ENCODE assay signal across 16 cellular contexts in the genomic region with DNA sequence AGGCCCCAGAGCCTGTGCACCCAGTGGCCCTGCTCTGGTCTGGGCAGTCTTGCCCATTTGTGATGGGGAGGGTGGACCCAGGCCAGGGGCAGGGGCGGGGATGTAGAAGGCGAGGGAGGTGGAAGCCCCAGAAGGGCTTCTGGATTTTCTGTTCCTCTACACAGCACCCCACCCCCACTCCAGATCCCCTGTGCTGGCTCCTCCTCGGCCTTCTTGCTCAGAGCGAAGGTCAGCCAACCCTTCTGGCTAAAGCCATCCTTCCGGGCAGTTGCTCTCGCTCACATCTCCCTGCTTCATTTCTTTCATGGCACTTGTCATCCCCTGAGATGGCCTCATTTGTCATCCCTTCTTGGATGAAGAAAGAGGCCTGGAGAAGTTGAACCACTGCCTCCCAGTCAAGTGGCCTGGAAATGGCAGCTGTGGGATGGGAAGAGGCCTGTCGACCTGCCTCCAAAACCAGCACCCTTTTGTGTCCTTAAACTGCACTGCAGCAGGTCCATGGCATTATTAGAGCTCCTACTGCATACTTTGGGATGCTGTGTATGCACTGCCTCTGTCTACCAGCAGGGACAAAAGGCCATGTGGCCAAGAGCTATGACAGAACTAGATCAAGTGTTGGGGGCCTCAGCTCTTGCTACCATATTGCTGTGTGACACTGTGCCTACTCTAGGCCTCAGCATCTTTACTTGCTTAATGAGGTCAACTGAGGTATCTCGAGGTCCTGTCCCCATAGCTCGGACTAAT. TPM values are rescaled to one million over a fixed set of nuclear protein-coding genes. Genes with fewer than 3 reads are reported as not detected.
DNase-seq lines count a peak whose midpoint lies in the region; ATAC-seq, FAIRE-seq and TF ChIP-seq lines count a peak whose summit lies in the region.
"Had no signal": no experiment of that assay in that cellular context is flagged by ENCODE, and none has a peak within 500 bp of the region (broad histone marks: within the 10 kb centered on the region; RNA-seq: fewer than 3 reads in every experiment).

No MANE protein-coding gene starts in this region.

- H3K4me1 ChIP-seq in heart left ventricle (peaks cover 3 to 51% (median 32%) of the 10 kb centered on the region in 12 donors), tibial artery (peaks cover 0 to 44% (median 29%) of the 10 kb centered on the region in 4 donors)

- no peaks in the 10 kb centered on the region for H3K27me3 ChIP-seq in heart left ventricle
- H3K27me3 ChIP-seq in brain microvascular endothelial cell (replicated peaks): no peaks in the 10 kb centered on the region
- H3K27me3 ChIP-seq in tibial artery: no peaks in the 10 kb centered on the region
- H3K27me3 ChIP-seq: uterus had no signal

- peak in 3 of 4 donors; percentile 12 to 40 (median 29) for ATAC-seq in heart left ventricle
- no peak for ATAC-seq in Right ventricle myocardium inferior
- ATAC-seq in HG03095 (IDR thresholded peaks at IDR 0.05; ENCODE audit: unreplicated experiment): no peak

- H3K36me3 ChIP-seq in heart left ventricle (peaks cover 0 to 57% (median 24%) of the 10 kb centered on the region in 9 donors), brain microvascular endothelial cell (replicated peaks) (peaks cover 27% of the 10 kb centered on the region), tibial artery (peaks cover 0 to 42% (median 9%) of the 10 kb centered on the region in 3 donors)
- H3K36me3 ChIP-seq: uterus had no signal

- H3K9me3 ChIP-seq in heart left ventricle (no peaks in the 10 kb centered on the region), tibial artery (no peaks in the 10 kb centered on the region)
- H3K9me3 ChIP-seq: uterus had no signal

- in situ Hi-C loops in brain microvascular endothelial cell (cut with HindIII; ENCODE audit: low pct_ligation_motif_present, low sequenced_read_pairs): no loop called here

- H3K27ac ChIP-seq in heart left ventricle: peak overlapping the region in 11 of 12 donors; percentile 42 to 85 (median 53)
- no peak overlapping the region for H3K27ac ChIP-seq in brain microvascular endothelial cell
- peak overlapping the region; percentile 48 for H3K27ac ChIP-seq in tibial artery

- no peak for TF ChIP-seq POLR2A in heart left ventricle (IDR thresholded peaks at IDR 0.05)
- TF ChIP-seq POLR2A in GM12891 (IDR thresholded peaks at IDR 0.05; ENCODE audit: low read depth, low read length): no peak

- no peak overlapping the region for H3K4me3 ChIP-seq in heart left ventricle
- H3K4me3 ChIP-seq in brain microvascular endothelial cell (ENCODE audit: low read depth, low read length): no peak overlapping the region
- H3K4me3 ChIP-seq in tibial artery: no peak overlapping the region
- H3K4me3 ChIP-seq: skin epidermis, uterus had no signal

- TF ChIP-seq CTCF in heart left ventricle (IDR thresholded peaks at IDR 0.05) (peak in 1 of 12 donors; percentile 6), brain microvascular endothelial cell (IDR thresholded peaks at IDR 0.05; ENCODE audit: low read depth, low read length, missing control alignments) (peak; percentile 51), tibial artery (IDR thresholded peaks at IDR 0.05) (peak in 1 of 2 experiments; percentile 7)

- 60 to 69% (median 64%) methylated on average over 9 of the region's 9 CpGs for WGBS in heart left ventricle, 4 donors

- DNase-seq in heart left ventricle (peak in 1 of 5 donors; percentile 51), Right ventricle myocardium inferior (ENCODE audit: missing footprints) (no peak), brain microvascular endothelial cell (no peak), iPS-NIHi11 (ENCODE audit: low spot score) (peak; percentile 4), tibial artery (no peak), GM12891 (ENCODE audit: insufficient read length, low spot score) (no peak), T1000 (lab: John Stamatoyannopoulos, UW) (no peak)
- DNase-seq: ACHN; activated CD4-positive, alpha-beta T cell treated with anti-CD3 and anti-CD28 coated beads for 48 hours; naive B cell; NCI-H2171; T-helper 1 cell; uterus had no signal

- intact Hi-C loops in heart left ventricle (cut with DNase I) (no loop called here), Right ventricle myocardium inferior (cut with DNase I) (no loop called here), tibial artery (cut with DNase I; ENCODE audit: low total_unique reads) (no loop called here)

- no peak for FAIRE-seq in GM12891 (lab: Jason Lieb, UNC)
- FAIRE-seq: islet of Langerhans had no signal

TF ChIP-seq in GM12891, 5 proteins besides CTCF, POLR2A, EP300 and RAD21:
- TF ChIP-seq SPI1 (IDR thresholded peaks at IDR 0.05; ENCODE audit: low read depth, low read length) (no peak), PAX5 (IDR thresholded peaks at IDR 0.05; ENCODE audit: insufficient read depth, low read length, severe bottlenecking) (no peak), TAF1 (IDR thresholded peaks at IDR 0.05; ENCODE audit: low read depth, low read length) (no peak), POU2F2 (IDR thresholded peaks at IDR 0.05; ENCODE audit: low read depth, low read length) (no peak), POLR2AphosphoS5 (IDR thresholded peaks at IDR 0.05; ENCODE audit: low read depth, low read length) (no peak)

RNA-seq across cellular contexts. Expression of a gene that starts 19.9 kb away (rescaled TPM):
- total RNA-seq in heart left ventricle (10 to 100 TPM; 13.7 to 37.4 (median 23.6) TPM), Right ventricle myocardium inferior (31.2 TPM)
- 10 to 100 TPM; 28.4 to 35.3 TPM for polyA plus RNA-seq in heart left ventricle
- polyA plus RNA-seq in GM12891 (2012; ENCODE audit: low read depth, missing spikeins): 10.1 TPM

RNA-seq across cellular contexts. Expression of a gene that starts 20.7 kb away (rescaled TPM):
- total RNA-seq in heart left ventricle (100 to 1,000 TPM in 1 of 9 donors, 10 to 100 TPM in 8; 54.2 to 105 (median 84.8) TPM), Right ventricle myocardium inferior (74.3 TPM)
- polyA plus RNA-seq in heart left ventricle: 10 to 100 TPM; 73.0 to 73.9 TPM
- polyA plus RNA-seq in GM12891 (2012; ENCODE audit: low read depth, missing spikeins): 104 TPM

RNA-seq across cellular contexts. Expression of a gene that starts 57.0 kb away (rescaled TPM):
- total RNA-seq in heart left ventricle (100 to 1,000 TPM in 1 of 9 donors, 10 to 100 TPM in 8; 30.2 to 122 (median 63.3) TPM), Right ventricle myocardium inferior (62.4 TPM)
- 10 to 100 TPM; 14.7 to 19.8 TPM for polyA plus RNA-seq in heart left ventricle
- 0.60 TPM for polyA plus RNA-seq in GM12891 (2012; ENCODE audit: low read depth, missing spikeins)

Comparison
In these comparisons a context has a peak if more than half of its experiments do, and no peak if none do; other contexts are left out.
1. ATAC-seq: peak in heart left ventricle (3 of 4); none in Right ventricle myocardium inferior (single experiment) and HG03095 (single experiment).